In genomic region chr10:30811665-30812017, GRCh38 we compare ENCODE assay signal across 15 cellular contexts.
A peak's percentile ranks its signal among the peaks of the same experiment; 100 is the strongest.
DNase-seq lines count a peak whose midpoint lies in the region; TF ChIP-seq lines count a peak whose summit lies in the region.
"Had no signal": no experiment of that assay in that cellular context is flagged by ENCODE, and none has a peak within 500 bp of the region (broad histone marks: within the 10 kb centered on the region; RNA-seq: fewer than 3 reads in every experiment).

No MANE protein-coding gene starts in this region.

- no peak for TF ChIP-seq EP300 in esophagus muscularis mucosa (IDR thresholded peaks at IDR 0.05)

- H3K79me2 ChIP-seq in osteoblast (ENCODE audit: insufficient read depth, low read length) = no peaks in the 10 kb centered on the region
- H3K79me2 ChIP-seq: parathyroid adenoma had no signal

- H3K27me3 Mint-ChIP-seq in CD14-positive monocyte (ENCODE audit: low read depth in 3 of 3) = peaks cover 0 to 4% (median 1%) of the 10 kb centered on the region in 3 donors
- H3K27me3 Mint-ChIP-seq in Calu3 (ENCODE audit: unreplicated experiment) = no peaks in the 10 kb centered on the region

- in situ Hi-C loops in brain microvascular endothelial cell (cut with HindIII; ENCODE audit: low pct_ligation_motif_present, low sequenced_read_pairs) = no loop called here

- H3K27me3 ChIP-seq in esophagus muscularis mucosa (no peaks in the 10 kb centered on the region), osteoblast (ENCODE audit: insufficient read depth, low read length) (no peaks in the 10 kb centered on the region), brain microvascular endothelial cell (replicated peaks) (no peaks in the 10 kb centered on the region)
- H3K27me3 ChIP-seq: upper lobe of left lung had no signal

- H3K9me3 Mint-ChIP-seq in CD14-positive monocyte = peaks cover 0 to 7% (median 3%) of the 10 kb centered on the region in 7 donors
- H3K9me3 Mint-ChIP-seq in Calu3 (ENCODE audit: low read depth, unreplicated experiment) = no peaks in the 10 kb centered on the region

- no peak for TF ChIP-seq CTCF in CD14-positive monocyte (IDR thresholded peaks at IDR 0.05)
- no peak for TF ChIP-seq CTCF in VCaP (conservative IDR thresholded peaks at IDR 0.05)
- TF ChIP-seq CTCF in esophagus muscularis mucosa (IDR thresholded peaks at IDR 0.05) = no peak
- TF ChIP-seq CTCF in osteoblast (IDR thresholded peaks at IDR 0.05; ENCODE audit: extremely low read depth, low read depth, low read length) = no peak
- TF ChIP-seq CTCF in brain microvascular endothelial cell (IDR thresholded peaks at IDR 0.05; ENCODE audit: low read depth, low read length, missing control alignments) = no peak
- no peak for TF ChIP-seq CTCF in Calu3 (IDR thresholded peaks at IDR 0.05; ENCODE audit: unreplicated experiment)

- peaks cover 26% of the 10 kb centered on the region for H3K4me1 Mint-ChIP-seq in CD14-positive monocyte
- H3K4me1 Mint-ChIP-seq in Calu3 (ENCODE audit: low read depth, unreplicated experiment) = no peaks in the 10 kb centered on the region

- H3K27ac Mint-ChIP-seq in CD14-positive monocyte (no peak overlapping the region), Calu3 (ENCODE audit: unreplicated experiment) (no peak overlapping the region)

- H3K4me2 ChIP-seq in osteoblast (ENCODE audit: insufficient read depth, low read length) = peak overlapping the region; percentile 36

- H3K4me1 ChIP-seq in esophagus muscularis mucosa = peaks cover 33 to 58% (median 48%) of the 10 kb centered on the region in 4 donors
- H3K4me1 ChIP-seq in osteoblast (ENCODE audit: insufficient read depth, low read length) = peaks cover 33% of the 10 kb centered on the region
- H3K4me1 ChIP-seq: foreskin keratinocyte, parathyroid adenoma had no signal

- no peaks in the 10 kb centered on the region for H4K20me1 ChIP-seq in osteoblast (ENCODE audit: insufficient read depth, low read length)

- peak overlapping the region in 2 of 4 donors; percentile 26 to 29 for H3K4me3 ChIP-seq in esophagus muscularis mucosa
- H3K4me3 ChIP-seq in osteoblast (ENCODE audit: insufficient read depth, low read length) = no peak overlapping the region
- no peak overlapping the region for H3K4me3 ChIP-seq in brain microvascular endothelial cell (ENCODE audit: low read depth, low read length)
- H3K4me3 ChIP-seq: upper lobe of left lung had no signal

- H3K36me3 Mint-ChIP-seq in CD14-positive monocyte (no peaks in the 10 kb centered on the region), Calu3 (ENCODE audit: insufficient read depth, unreplicated experiment) (no peaks in the 10 kb centered on the region)

- H3K9me3 ChIP-seq in esophagus muscularis mucosa (no peaks in the 10 kb centered on the region), osteoblast (ENCODE audit: low read depth, low read length) (no peaks in the 10 kb centered on the region)
- H3K9me3 ChIP-seq: upper lobe of left lung had no signal

- H3K4me3 Mint-ChIP-seq in CD14-positive monocyte (peak overlapping the region; percentile 46 to 57), Calu3 (ENCODE audit: low read depth, unreplicated experiment) (no peak overlapping the region)

- no peaks in the 10 kb centered on the region for H3K36me3 ChIP-seq in esophagus muscularis mucosa
- H3K36me3 ChIP-seq in osteoblast (ENCODE audit: insufficient read depth, low read length) = no peaks in the 10 kb centered on the region
- no peaks in the 10 kb centered on the region for H3K36me3 ChIP-seq in brain microvascular endothelial cell (replicated peaks)
- H3K36me3 ChIP-seq: upper lobe of left lung had no signal

- no TSS peak for BruUV-seq in Calu3 (replicated peaks; lab: Mats Ljungman, UMichigan)

- DNase-seq in CD14-positive monocyte (ENCODE audit: low spot score) (no peak), esophagus muscularis mucosa (ENCODE audit: extremely low spot score) (no peak), osteoblast (ENCODE audit: insufficient read length, low spot score, missing footprints) (no peak), brain microvascular endothelial cell (no peak), ecto neural progenitor cell (ENCODE audit: low spot score) (no peak), foreskin melanocyte (no peak), Calu3 (no peak)
- DNase-seq: activated CD8-positive, alpha-beta memory T cell treated with anti-CD3 and anti-CD28 coated beads for 24 hours; foreskin keratinocyte; NCI-H187 treated with DMSO at 0.1 percent for 48 hours; NK-92 treated with Interleukin-12 subunit alpha and Interleukin-12 subunit beta, amount 100 ng/mL, for 24 hours; SW 1271; upper lobe of left lung had no signal

- WGBS in esophagus muscularis mucosa = 38% methylated on average over 12 of the region's 12 CpGs

- CTCF ChIA-PET in Calu3 (lab: Charles Lee) = interaction anchor here (0.8 kb wide), 1 partner anchor 199 kb away, joined by 3 read pairs; no protein-coding TSS in a partner anchor

- no peak for TF ChIP-seq POLR2A in esophagus muscularis mucosa (IDR thresholded peaks at IDR 0.05; ENCODE audit: low read depth)

- intact Hi-C loops in CD14-positive monocyte (cut with micrococcal nuclease) = no loop called here
- intact Hi-C loops in esophagus muscularis mucosa (cut with DNase I) = no loop called here
- intact Hi-C loops in Calu3 (cut with micrococcal nuclease; ENCODE audit: unreplicated experiment) = no loop called here

- peak overlapping the region; percentile 67 for H3K27ac ChIP-seq in VCaP
- H3K27ac ChIP-seq in esophagus muscularis mucosa (replicated peaks in 1 of 4) = peak overlapping the region; percentile 63 to 82 (median 73)
- no peak overlapping the region for H3K27ac ChIP-seq in osteoblast (ENCODE audit: low read depth, low read length)
- H3K27ac ChIP-seq in brain microvascular endothelial cell = no peak overlapping the region
- H3K27ac ChIP-seq: foreskin keratinocyte, parathyroid adenoma had no signal

- no peak overlapping the region for H2AFZ ChIP-seq in osteoblast (ENCODE audit: low read length)
- H2AFZ ChIP-seq: parathyroid adenoma had no signal

Comparison
In these comparisons a context has a peak if more than half of its experiments do, and no peak if none do; other contexts are left out.
1. H3K27ac ChIP-seq: peak in VCaP (single experiment) and esophagus muscularis mucosa (4 of 4); none in osteoblast (single experiment) and brain microvascular endothelial cell (single experiment).